9 cellular contexts compared by ENCODE assay signal in the genomic region with DNA sequence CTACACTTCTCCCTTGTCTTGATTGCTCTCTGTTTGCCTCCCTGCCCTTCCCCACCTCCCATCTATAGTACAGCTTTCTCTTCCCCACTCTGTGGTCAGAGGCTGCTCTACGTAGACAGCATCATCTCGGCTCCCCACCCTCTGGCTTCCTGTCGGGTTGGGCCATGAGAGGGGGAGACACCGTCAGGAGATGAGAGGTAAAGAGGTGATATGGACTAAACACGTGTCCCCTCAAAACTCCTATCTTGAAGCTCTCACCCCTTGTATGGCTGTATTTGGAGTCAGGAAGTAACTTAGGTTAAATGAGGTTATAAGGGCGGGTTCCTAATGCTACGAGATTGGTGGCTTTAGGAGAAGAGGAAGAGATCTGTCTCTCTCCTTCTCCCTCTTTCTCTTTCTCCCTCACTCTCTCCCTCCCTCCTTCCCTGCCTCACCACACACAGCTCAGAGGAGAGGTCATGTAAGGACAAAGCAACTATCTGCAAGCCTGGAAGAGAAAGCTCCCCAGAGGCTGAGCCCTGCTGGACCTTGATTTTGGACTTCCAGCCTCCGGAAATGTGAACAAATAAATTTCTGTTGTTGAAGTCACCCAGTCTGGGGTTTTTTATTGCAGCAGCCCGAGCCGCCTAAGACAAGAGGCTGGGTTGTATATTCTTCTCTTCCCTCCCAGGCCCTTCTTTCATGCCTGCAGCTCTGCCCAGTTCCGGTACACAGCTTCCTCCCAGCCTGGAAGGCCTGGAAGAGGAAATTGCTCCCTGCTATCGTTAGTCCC.
DNase-seq lines count a peak whose midpoint lies in the region; ATAC-seq, FAIRE-seq and TF ChIP-seq lines count a peak whose summit lies in the region.
"Had no signal": no experiment of that assay in that cellular context is flagged by ENCODE, and none has a peak within 500 bp of the region (broad histone marks: within the 10 kb centered on the region; RNA-seq: fewer than 3 reads in every experiment).

No MANE protein-coding gene starts in this region.

- POLR2A ChIA-PET in HepG2 (lab: Yijun Ruan, JAX), result no interaction called here

- H3K4me3 Mint-ChIP-seq in dendritic cell treated with granulocyte-macrophage colony-stimulating factor and Interleukin-4, amounts not matched to agents 40 ng/mL and 50 ng/mL, for 4 days, result peak overlapping the region; percentile 18

- peak overlapping the region; percentile 31 for H3K27ac Mint-ChIP-seq in dendritic cell treated with granulocyte-macrophage colony-stimulating factor and Interleukin-4, amounts not matched to agents 40 ng/mL and 50 ng/mL, for 4 days

- in situ Hi-C loops in HepG2 (cut with HindIII; ENCODE audit: extremely low pct_ligation_motif_present, low pct_unique_long_range_greater_than_20kb), result loop anchor here (5.0 to 25.0 kb wide), 3 partner anchors 874 to 1453 kb away; no protein-coding TSS in a partner anchor

- TF ChIP-seq CTCF in right lobe of liver (IDR thresholded peaks at IDR 0.05) (no peak), HepG2 (CRISPR knock-in tag; IDR thresholded peaks at IDR 0.05) (no peak), foreskin fibroblast (IDR thresholded peaks at IDR 0.05; ENCODE audit: low read depth, low read length) (no peak)

- FAIRE-seq in HepG2 (lab: Jason Lieb, UNC), result no peak

- no peaks in the 10 kb centered on the region for H4K20me1 ChIP-seq in HepG2 (ENCODE audit: insufficient read depth, low read length)

- peak; percentile 33 to 62 (median 46) for ATAC-seq in right lobe of liver
- ATAC-seq in HepG2, result no peak; the same call in 2 of the 3 replicates
- no peak for ATAC-seq in HG02642 (IDR thresholded peaks at IDR 0.05; ENCODE audit: poor library complexity, unreplicated experiment)
- ATAC-seq in GM18520 (IDR thresholded peaks at IDR 0.05; ENCODE audit: unreplicated experiment), result no peak

- H3K27ac ChIP-seq in right lobe of liver (no peak overlapping the region), HepG2 (ENCODE audit: extremely low read length, insufficient read depth, low read length) (no peak overlapping the region)

- no peak for TF ChIP-seq RAD21 in HepG2 (CRISPR knock-in tag; IDR thresholded peaks at IDR 0.05)

- TF ChIP-seq EP300 in HepG2 (IDR thresholded peaks at IDR 0.05; ENCODE audit: low read depth in 2 of 2, low read length in 2 of 2), result no peak
- no peak for TF ChIP-seq EP300 in HepG2 (CRISPR knock-in tag; IDR thresholded peaks at IDR 0.05; ENCODE audit: borderline replicate concordance)

- no peak overlapping the region for H3K9ac ChIP-seq in HepG2 (ENCODE audit: insufficient read depth, low read depth, low read length)

- no peak overlapping the region for H2AFZ ChIP-seq in HepG2 (ENCODE audit: low read length)

- no peaks in the 10 kb centered on the region for H3K27me3 ChIP-seq in right lobe of liver
- H3K27me3 ChIP-seq in HepG2 (ENCODE audit: control insufficient read depth in 1 of 2, insufficient read depth in 2 of 2, low read length in 2 of 2), result no peaks in the 10 kb centered on the region

- CTCF ChIA-PET in HepG2 (lab: Yijun Ruan, JAX; ENCODE audit: low intra/inter-chr PET ratio, low total read pairs), result interaction anchor here (1.7 kb wide), 1 partner anchor 877 kb away, joined by 8 read pairs; no protein-coding TSS in a partner anchor

- peaks cover 1% of the 10 kb centered on the region for H3K27me3 Mint-ChIP-seq in dendritic cell treated with granulocyte-macrophage colony-stimulating factor and Interleukin-4, amounts not matched to agents 40 ng/mL and 50 ng/mL, for 4 days

- no peaks in the 10 kb centered on the region for H3K79me2 ChIP-seq in HepG2 (ENCODE audit: insufficient read depth, low read length)

- peaks cover 24% of the 10 kb centered on the region for H3K4me1 Mint-ChIP-seq in dendritic cell treated with granulocyte-macrophage colony-stimulating factor and Interleukin-4, amounts not matched to agents 40 ng/mL and 50 ng/mL, for 4 days (ENCODE audit: low read depth)

- H3K36me3 ChIP-seq in right lobe of liver (no peaks in the 10 kb centered on the region), HepG2 (replicated peaks in 1 of 2; ENCODE audit: control insufficient read depth in 1 of 2, insufficient read depth in 2 of 2, low read length in 2 of 2) (no peaks in the 10 kb centered on the region)

- no peaks in the 10 kb centered on the region for H3K9me3 ChIP-seq in right lobe of liver
- no peaks in the 10 kb centered on the region for H3K9me3 ChIP-seq in HepG2 (ENCODE audit: low read length)

- H3K9me3 Mint-ChIP-seq in dendritic cell treated with granulocyte-macrophage colony-stimulating factor and Interleukin-4, amounts not matched to agents 40 ng/mL and 50 ng/mL, for 4 days, result no peaks in the 10 kb centered on the region
- H3K9me3 Mint-ChIP-seq: brain had no signal

- no TSS peak for BruUV-seq in HepG2 (replicated peaks; lab: Mats Ljungman, UMichigan)

- no peak for TF ChIP-seq POLR2A in right lobe of liver (IDR thresholded peaks at IDR 0.05)
- TF ChIP-seq POLR2A in HepG2 (IDR thresholded peaks at IDR 0.05; ENCODE audit: insufficient read depth in 1 of 2, low read depth in 2 of 2, low read length in 2 of 2), result no peak

- H3K36me3 Mint-ChIP-seq in dendritic cell treated with granulocyte-macrophage colony-stimulating factor and Interleukin-4, amounts not matched to agents 40 ng/mL and 50 ng/mL, for 4 days (ENCODE audit: low read depth), result no peaks in the 10 kb centered on the region
- H3K36me3 Mint-ChIP-seq: brain had no signal

- WGBS in right lobe of liver (ENCODE audit: insufficient coverage, low coverage, low lambda C conversion rate, missing lambda C conversion rate), result 22% methylated on average over 11 of the region's 12 CpGs
- 21% methylated on average over 12 of the region's 12 CpGs for WGBS in HepG2 (ENCODE audit: low lambda C conversion rate)

- DNase-seq in right lobe of liver, result no peak
- DNase-seq in HepG2 (ENCODE audit: low spot score), result no peak
- DNase-seq in RPMI8226, result peak; percentile 9
- DNase-seq in foreskin fibroblast, result no peak
- DNase-seq in cortex of kidney (lab: John Stamatoyannopoulos, UW), result no peak

- no peak overlapping the region for H3K4me2 ChIP-seq in HepG2 (ENCODE audit: low read depth, low read length)

- H3K4me1 ChIP-seq in right lobe of liver (no peaks in the 10 kb centered on the region), HepG2 (ENCODE audit: insufficient read depth, low read length) (no peaks in the 10 kb centered on the region)

- intact Hi-C loops in right lobe of liver (cut with DNase I) (no loop called here), HepG2 (cut with micrococcal nuclease; ENCODE audit: unreplicated experiment) (no loop called here)
- intact Hi-C loops in dendritic cell treated with granulocyte-macrophage colony-stimulating factor and Interleukin-4, amounts not matched to agents 40 ng/mL and 50 ng/mL, for 4 days (cut with micrococcal nuclease), result no loop called here

- H3K4me3 ChIP-seq in right lobe of liver, result no peak overlapping the region
- no peak overlapping the region for H3K4me3 ChIP-seq in HepG2 (replicated peaks in 1 of 3; ENCODE audit: insufficient read depth in 1 of 3, low read depth in 2 of 3, low read length in 3 of 3)
- H3K4me3 ChIP-seq in foreskin fibroblast (ENCODE audit: low read depth in 1 of 2, low read length in 2 of 2), result no peak overlapping the region

TF ChIP-seq in HepG2, 621 proteins besides CTCF, POLR2A, EP300 and RAD21:
- TF ChIP-seq KAT2B (IDR thresholded peaks at IDR 0.05; ENCODE audit: borderline replicate concordance, low read depth, low read length), result no peak
TF ChIP-seq in HepG2: peak in this region for 0.

Comparison
In these comparisons a context has a peak if more than half of its experiments do, and no peak if none do; other contexts are left out.
1. ATAC-seq: peak in right lobe of liver (4 of 4); none in HepG2 (single experiment), HG02642 (single experiment) and GM18520 (single experiment).